Comparison of ENCODE assay signal across 24 cellular contexts in the genomic region with DNA sequence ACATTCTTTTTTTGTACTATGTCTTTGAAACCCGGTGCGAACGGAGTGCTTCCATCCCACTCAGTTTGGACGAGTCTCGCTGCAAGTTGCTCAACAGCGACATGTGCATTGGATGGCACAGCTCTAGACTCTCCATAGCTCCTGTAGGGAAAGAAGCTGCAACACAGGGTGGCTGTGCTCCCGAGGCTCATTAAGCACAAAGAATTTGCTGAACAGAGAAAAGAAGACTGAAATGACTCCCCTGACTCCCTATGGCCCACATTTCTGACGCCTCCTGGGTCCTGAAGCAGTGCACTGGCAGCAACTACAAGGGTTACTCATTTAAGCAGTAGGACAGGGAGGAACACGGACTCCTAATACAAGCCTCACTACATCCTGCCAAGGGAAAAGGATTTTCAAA.
DNase-seq lines count a peak whose midpoint lies in the region; ATAC-seq lines count a peak whose summit lies in the region.
"Had no signal": no experiment of that assay in that cellular context is flagged by ENCODE, and none has a peak within 500 bp of the region (broad histone marks: within the 10 kb centered on the region; RNA-seq: fewer than 3 reads in every experiment).

No MANE protein-coding gene starts in this region.

- H3K27ac Mint-ChIP-seq in activated CD8-positive, alpha-beta T cell treated with anti-CD3 and anti-CD28 coated beads, Interleukin-2, amount 10 ng/mL, durations not matched to agents 7 days and 5 days: no peak overlapping the region
- H3K27ac Mint-ChIP-seq: activated naive CD4-positive, alpha-beta T cell treated with anti-CD3 and anti-CD28 coated beads, Interleukin-2, amount 50 U/mL, for 24 hours; activated T-helper 2 cell treated with anti-CD3 and anti-CD28 coated beads, Interferon-gamma antibody, Interleukin-2, Interleukin-4, amounts not matched to agents 10 μg/mL and 5 μg/mL and 100 μg/mL, durations not matched to agents 14 hours and 24 hours and 36 hours had no signal

- intact Hi-C loops in posterior cingulate gyrus (cut with DNase I): no loop called here

- ATAC-seq in activated CD8-positive, alpha-beta T cell treated with anti-CD3 and anti-CD28 coated beads, Interleukin-2, amount 10 ng/mL, durations not matched to agents 7 days and 5 days: no peak
- ATAC-seq: gastroesophageal sphincter, psoas muscle had no signal

- H3K9me3 Mint-ChIP-seq in activated CD8-positive, alpha-beta T cell treated with anti-CD3 and anti-CD28 coated beads, Interleukin-2, amount 10 ng/mL, durations not matched to agents 7 days and 5 days (ENCODE audit: insufficient read depth): no peaks in the 10 kb centered on the region
- H3K9me3 Mint-ChIP-seq: activated naive CD4-positive, alpha-beta T cell treated with anti-CD3 and anti-CD28 coated beads, Interleukin-2, amount 50 U/mL, for 24 hours; activated T-helper 2 cell treated with anti-CD3 and anti-CD28 coated beads, Interferon-gamma antibody, Interleukin-2, Interleukin-4, amounts not matched to agents 10 μg/mL and 5 μg/mL and 100 μg/mL, durations not matched to agents 14 hours and 24 hours and 36 hours had no signal

- in situ Hi-C loops in Caki2 (cut with HindIII; ENCODE audit: low pct_unique_long_range_greater_than_20kb, low sequenced_read_pairs): no loop called here

- CTCF ChIA-PET in activated CD8-positive, alpha-beta T cell treated with anti-CD3 and anti-CD28 coated beads, Interleukin-2, amount 10 ng/mL, durations not matched to agents 7 days and 5 days (lab: Charles Lee): no interaction called here

- POLR2A ChIA-PET in activated CD8-positive, alpha-beta T cell treated with anti-CD3 and anti-CD28 coated beads, Interleukin-2, amount 10 ng/mL, durations not matched to agents 7 days and 5 days (lab: Charles Lee): no interaction called here

- H3K36me3 Mint-ChIP-seq in activated CD8-positive, alpha-beta T cell treated with anti-CD3 and anti-CD28 coated beads, Interleukin-2, amount 10 ng/mL, durations not matched to agents 7 days and 5 days (ENCODE audit: low read depth): no peaks in the 10 kb centered on the region
- H3K36me3 Mint-ChIP-seq: activated naive CD4-positive, alpha-beta T cell treated with anti-CD3 and anti-CD28 coated beads, Interleukin-2, amount 50 U/mL, for 24 hours had no signal

- peaks cover 2% of the 10 kb centered on the region for H3K27me3 Mint-ChIP-seq in activated CD8-positive, alpha-beta T cell treated with anti-CD3 and anti-CD28 coated beads, Interleukin-2, amount 10 ng/mL, durations not matched to agents 7 days and 5 days (ENCODE audit: low read depth)

- DNase-seq in Caki2 (ENCODE audit: low read depth) (peak; percentile 77), RPMI8226 (peak; percentile 3), kidney glomerular epithelial cell (lab: John Stamatoyannopoulos, UW) (peak; percentile 92), posterior cingulate gyrus (peak in 8 of 10 donors; percentile 14 to 83 (median 50)), DMS 273 (lab: John Stamatoyannopoulos, UW; ENCODE audit: unreplicated experiment) (no peak), amygdala (lab: John Stamatoyannopoulos, UW) (no peak), mesenteric fat pad (ENCODE audit: low spot score) (no peak)
- no peak for DNase-seq in activated CD8-positive, alpha-beta T cell treated with anti-CD3 and anti-CD28 coated beads, Interleukin-2, amount 10 ng/mL, durations not matched to agents 7 days and 5 days
- DNase-seq: activated CD4-positive, CD25-positive, alpha-beta regulatory T cell; activated CD8-positive, alpha-beta memory T cell treated with anti-CD3 and anti-CD28 coated beads, Interleukin-2, amount 50 U/mL, for 48 hours; DMS53; Kasumi-1; left ventricle myocardium inferior; mesendoderm; MV-4-11; NCI-H1436 treated with DMSO at 0.1 percent for 48 hours; NCI-H446; NCI-H82; psoas muscle; stimulated activated CD4-positive, alpha-beta T cell treated with anti-CD3 and anti-CD28 coated beads, Interleukin-4, amount 100 ng/mL, for 24 hours; T-helper 1 cell had no signal

- no peak overlapping the region for H3K4me3 Mint-ChIP-seq in activated CD8-positive, alpha-beta T cell treated with anti-CD3 and anti-CD28 coated beads, Interleukin-2, amount 10 ng/mL, durations not matched to agents 7 days and 5 days
- H3K4me3 Mint-ChIP-seq: activated naive CD4-positive, alpha-beta T cell treated with anti-CD3 and anti-CD28 coated beads, Interleukin-2, amount 50 U/mL, for 24 hours had no signal

- no peaks in the 10 kb centered on the region for H3K4me1 Mint-ChIP-seq in activated CD8-positive, alpha-beta T cell treated with anti-CD3 and anti-CD28 coated beads, Interleukin-2, amount 10 ng/mL, durations not matched to agents 7 days and 5 days (ENCODE audit: low read depth)
- H3K4me1 Mint-ChIP-seq: activated naive CD4-positive, alpha-beta T cell treated with anti-CD3 and anti-CD28 coated beads, Interleukin-2, amount 50 U/mL, for 24 hours had no signal

Comparison
In these comparisons a context has a peak if more than half of its experiments do, and no peak if none do; other contexts are left out.
1. DNase-seq: peak in Caki2 (single experiment), RPMI8226 (single experiment), kidney glomerular epithelial cell (single experiment) and posterior cingulate gyrus (8 of 10); none in DMS 273 (single experiment), amygdala (0 of 56), mesenteric fat pad (single experiment) and activated CD8-positive, alpha-beta T cell treated with anti-CD3 and anti-CD28 coated beads, Interleukin-2, amount 10 ng/mL, durations not matched to agents 7 days and 5 days (single experiment).